ENCODE assay signal across 23 cellular contexts in genomic region chr2:107146181-107146580, GRCh38.
"Had no signal": no experiment of that assay in that cellular context is flagged by ENCODE, and none has a peak within 500 bp of the region (broad histone marks: within the 10 kb centered on the region; RNA-seq: fewer than 3 reads in every experiment).

No MANE protein-coding gene starts in this region.

- H3K27ac ChIP-seq: colonic mucosa, coronary artery, dorsolateral prefrontal cortex, epithelial cell of prostate, esophagus muscularis mucosa, esophagus squamous epithelium, foreskin keratinocyte, gastrocnemius medialis, gastroesophageal sphincter, heart left ventricle, heart right ventricle had no signal

- DNase-seq: colonic mucosa; cortex of kidney; dermis blood vessel endothelial cell; dorsolateral prefrontal cortex; effector CD4-positive, alpha-beta T cell; effector CD8-positive, alpha-beta T cell; effector memory CD4-positive, alpha-beta T cell; effector memory CD8-positive, alpha-beta T cell; endodermal cell; erythroblast; esophagus squamous epithelium; foreskin fibroblast; foreskin keratinocyte; foreskin melanocyte; gastrocnemius medialis; glutamatergic neuron; head of caudate nucleus; heart left ventricle; heart right ventricle had no signal

- H3K27me3 ChIP-seq: colonic mucosa, dorsolateral prefrontal cortex, esophagus muscularis mucosa, esophagus squamous epithelium, foreskin keratinocyte, gastrocnemius medialis, gastroesophageal sphincter, heart left ventricle, heart right ventricle had no signal

- H3K36me3 ChIP-seq: colonic mucosa, esophagus muscularis mucosa, esophagus squamous epithelium, gastrocnemius medialis, gastroesophageal sphincter, heart left ventricle, heart right ventricle had no signal

- H3K9me3 ChIP-seq: colonic mucosa, gastrocnemius medialis had no signal

- H3K4me1 ChIP-seq: colonic mucosa, esophagus muscularis mucosa, esophagus squamous epithelium, foreskin keratinocyte, gastrocnemius medialis, gastroesophageal sphincter, heart left ventricle, heart right ventricle had no signal

- H3K4me3 ChIP-seq: colonic mucosa, coronary artery, dorsolateral prefrontal cortex, esophagus muscularis mucosa, esophagus squamous epithelium, gastrocnemius medialis, gastroesophageal sphincter, heart left ventricle, heart right ventricle had no signal
